8 cellular contexts compared by ENCODE assay signal in genomic region chr4:103076777-103077347, GRCh38. TPM values are rescaled to one million over a fixed set of nuclear protein-coding genes. Genes with fewer than 3 reads are reported as not detected.
DNase-seq lines count a peak whose midpoint lies in the region; ATAC-seq and TF ChIP-seq lines count a peak whose summit lies in the region.

No MANE protein-coding gene starts in this region.

- H4K20me1 ChIP-seq in SU-DHL-6 (ENCODE audit: low read depth, low read length) = no peaks in the 10 kb centered on the region

- TF ChIP-seq CTCF in SU-DHL-6 (IDR thresholded peaks at IDR 0.05; ENCODE audit: insufficient read depth, low read length, poor library complexity, severe bottlenecking) = no peak
- TF ChIP-seq CTCF in GM20000 (IDR thresholded peaks at IDR 0.05; ENCODE audit: extremely low read depth, missing control alignments) = no peak

- H3K27ac ChIP-seq in SU-DHL-6 (ENCODE audit: low read depth, low read length) (peak overlapping the region; percentile 92), esophagus (ENCODE audit: low read depth in 2 of 2, low read length in 1 of 2) (peak overlapping the region; percentile 90), rectal smooth muscle tissue (ENCODE audit: low read depth, low read length) (peak overlapping the region; percentile 89)

- H3K4me1 ChIP-seq in esophagus (ENCODE audit: control insufficient read depth in 2 of 2, insufficient read depth in 2 of 2, low read length in 1 of 2) (no peaks in the 10 kb centered on the region), rectal smooth muscle tissue (ENCODE audit: control insufficient read depth, insufficient read depth, low read length) (peaks cover 10% of the 10 kb centered on the region)

- peak overlapping the region; percentile 44 for H2AFZ ChIP-seq in SU-DHL-6 (ENCODE audit: low read depth, low read length, severe bottlenecking)

- H3K9me3 ChIP-seq in SU-DHL-6 (ENCODE audit: insufficient read depth, low read length) (no peaks in the 10 kb centered on the region), esophagus (ENCODE audit: control insufficient read depth in 2 of 2, insufficient read depth in 1 of 2, low read depth in 1 of 2, low read length in 1 of 2) (no peaks in the 10 kb centered on the region)

- ATAC-seq in HG03039 (IDR thresholded peaks at IDR 0.05; ENCODE audit: unreplicated experiment) = peak; percentile 48

- DNase-seq in stimulated activated CD4-positive, alpha-beta T cell treated with anti-CD3 and anti-CD28 coated beads, Interleukin-15, amount 100 ng/mL, for 24 hours = peak; percentile 26
- DNase-seq in stimulated activated CD4-positive, alpha-beta T cell treated with anti-CD3 and anti-CD28 coated beads, Interleukin-1b, Interleukin-23, amount 100 ng/mL, for 48 hours = no peak
- DNase-seq in GM20000 (ENCODE audit: low spot score) = no peak
- DNase-seq in activated effector memory CD4-positive, alpha-beta T cell treated with anti-CD3 and anti-CD28 coated beads, Interleukin-2, amount 50 U/mL, for 16 hours = no peak

- peak overlapping the region; percentile 89 for H3K4me2 ChIP-seq in SU-DHL-6 (ENCODE audit: low read depth, low read length, poor library complexity, severe bottlenecking)

- peaks cover 11% of the 10 kb centered on the region for H3F3A ChIP-seq in SU-DHL-6 (ENCODE audit: insufficient read depth)

- WGBS in esophagus, 2 donors = 21 to 22% methylated on average over 17 of the region's 17 CpGs

- H3K4me3 ChIP-seq in SU-DHL-6 (ENCODE audit: insufficient read depth, low read length, poor library complexity, severe bottlenecking) = peak overlapping the region; percentile 65
- H3K4me3 ChIP-seq in esophagus (ENCODE audit: low read depth in 1 of 2, low read length in 2 of 2) = peak overlapping the region; percentile 66 to 82
- peak overlapping the region; percentile 87 for H3K4me3 ChIP-seq in rectal smooth muscle tissue (ENCODE audit: low read length)

- H3K27me3 ChIP-seq in SU-DHL-6 (ENCODE audit: low read length) = no peaks in the 10 kb centered on the region
- H3K27me3 ChIP-seq in esophagus (ENCODE audit: control insufficient read depth in 1 of 2, insufficient read depth in 2 of 2, low read length in 2 of 2) = no peaks in the 10 kb centered on the region
- no peaks in the 10 kb centered on the region for H3K27me3 ChIP-seq in rectal smooth muscle tissue (ENCODE audit: control insufficient read depth, insufficient read depth, low read length)

- no peaks in the 10 kb centered on the region for H3K36me3 ChIP-seq in SU-DHL-6 (ENCODE audit: low read length)
- H3K36me3 ChIP-seq in esophagus (ENCODE audit: control insufficient read depth in 2 of 2, insufficient read depth in 2 of 2, low read length in 1 of 2) = no peaks in the 10 kb centered on the region
- no peaks in the 10 kb centered on the region for H3K36me3 ChIP-seq in rectal smooth muscle tissue (ENCODE audit: control insufficient read depth, insufficient read depth, low read length)

- peak overlapping the region; percentile 84 for H3K9ac ChIP-seq in SU-DHL-6 (ENCODE audit: low read length)
- H3K9ac ChIP-seq in rectal smooth muscle tissue (ENCODE audit: low read length) = peak overlapping the region; percentile 83

- peaks cover 29% of the 10 kb centered on the region; the same call in 1 of the 2 replicates for H3K79me2 ChIP-seq in SU-DHL-6 (ENCODE audit: insufficient read depth, low read length)

- H3K9me2 ChIP-seq in SU-DHL-6 (replicated peaks; ENCODE audit: insufficient read depth, low read length) = no peaks in the 10 kb centered on the region

RNA-seq across cellular contexts. Expression of gene SLC9B2, which starts 0.3 kb away (rescaled TPM):
- polyA plus RNA-seq in esophagus = 1 to 10 TPM; 1.8 to 6.5 TPM

RNA-seq across cellular contexts. Expression of gene BDH2, which starts 22.8 kb away (rescaled TPM):
- polyA plus RNA-seq in esophagus = 10 to 100 TPM; 16.9 to 29.6 TPM

RNA-seq across cellular contexts. Expression of gene SLC9B1, which starts 57.4 kb away (rescaled TPM):
- polyA plus RNA-seq in esophagus = under 1 TPM; 0.08 to 0.18 TPM
